In genomic region chr15:63013052-63013808, GRCh38 we compare ENCODE assay signal across 14 cellular contexts. TPM values are rescaled to one million over a fixed set of nuclear protein-coding genes. Genes with fewer than 3 reads are reported as not detected.
DNase-seq lines count a peak whose midpoint lies in the region; ATAC-seq, FAIRE-seq and TF ChIP-seq lines count a peak whose summit lies in the region.
"Had no signal": no experiment of that assay in that cellular context is flagged by ENCODE, and none has a peak within 500 bp of the region (broad histone marks: within the 10 kb centered on the region; RNA-seq: fewer than 3 reads in every experiment).

No MANE protein-coding gene starts in this region.

- H2BK120ac ChIP-seq in H1 (replicated peaks; ENCODE audit: low read depth, low read length): no peak overlapping the region
- peak overlapping the region; percentile 64 for H2BK120ac ChIP-seq in mesenchymal stem cell (ENCODE audit: low read depth, low read length)

- in situ Hi-C loops in GM13976 (cut with MboI; ENCODE audit: low sequenced_read_pairs, unreplicated experiment): no loop called here

- no peaks in the 10 kb centered on the region for H3K79me1 ChIP-seq in H1 (ENCODE audit: low read depth, low read length)
- no peaks in the 10 kb centered on the region for H3K79me1 ChIP-seq in mesenchymal stem cell (replicated peaks; ENCODE audit: low read length, poor library complexity, severe bottlenecking)

- H3K14ac ChIP-seq in H1 (ENCODE audit: insufficient read length) (no peak overlapping the region), mesenchymal stem cell (ENCODE audit: low read length in 2 of 2) (no peak overlapping the region)

- H3K18ac ChIP-seq in H1 (ENCODE audit: extremely low read depth, low read length) (no peak overlapping the region), mesenchymal stem cell (ENCODE audit: low read depth in 1 of 2, low read length in 2 of 2) (peak overlapping the region; percentile 71 to 84)

- H3K27ac ChIP-seq in H1 (ENCODE audit: low read depth, low read length) (no peak overlapping the region), mesenchymal stem cell (ENCODE audit: low read length, poor library complexity, severe bottlenecking) (peak overlapping the region; percentile 92)

- DNase-seq in AG20443 (ENCODE audit: low spot score): peak; percentile 80
- peak; percentile 74 for DNase-seq in NCI-H226
- DNase-seq in H1 (ENCODE audit: low read depth in 1 of 2, low spot score in 2 of 2): no peak
- DNase-seq in mesenchymal stem cell: peak; percentile 67
- DNase-seq in cerebellar nuclear complex (lab: John Stamatoyannopoulos, UW): no peak
- DNase-seq in T-helper 2 cell treated with Interferon-gamma antibody and Interleukin-4, amounts not matched to agents 5 μg/mL and 100 μg/mL, for 36 hours (ENCODE audit: low spot score): no peak
- DNase-seq in GM13976 (ENCODE audit: low spot score): no peak
- DNase-seq: activated CD4-positive, CD25-positive, alpha-beta regulatory T cell treated with anti-CD3 and anti-CD28 coated beads, Interleukin-2, amount 50 U/mL, for 72 hours; CD4-positive, alpha-beta memory T cell; naive thymus-derived CD8-positive, alpha-beta T cell; NCI-H1105; stimulated activated CD4-positive, alpha-beta T cell treated with anti-CD3 and anti-CD28 coated beads, Interleukin-4, amount 100 ng/mL, for 1 hour had no signal

- peaks cover 0 to 3% (median 1%) of the 10 kb centered on the region in 4 experiments; a peak in 3 of 7 replicates for H3K4me1 ChIP-seq in H1 (replicated peaks in 1 of 4; ENCODE audit: control insufficient read depth in 3 of 4, insufficient read depth in 4 of 4, low read length in 3 of 4)
- H3K4me1 ChIP-seq in mesenchymal stem cell (ENCODE audit: control insufficient read depth, insufficient read depth, low read depth, low read length): peaks cover 21% of the 10 kb centered on the region

- FAIRE-seq in H1 (lab: Jason Lieb, UNC): no peak

- no peak for ATAC-seq in GM19455 (IDR thresholded peaks at IDR 0.05; ENCODE audit: unreplicated experiment)
- ATAC-seq: activated naive CD4-positive, alpha-beta T cell treated with anti-CD3 and anti-CD28 coated beads, Interleukin-2, amount 50 U/mL, for 72 hours; naive thymus-derived CD8-positive, alpha-beta T cell had no signal

- no peak overlapping the region for H2BK20ac ChIP-seq in H1 (ENCODE audit: low read length)

- H2BK5ac ChIP-seq in H1 (ENCODE audit: low read depth, low read length) (no peak overlapping the region), mesenchymal stem cell (ENCODE audit: low read depth, low read length, poor library complexity, severe bottlenecking) (peak overlapping the region; percentile 60)

- H3K27me3 ChIP-seq in H1 (replicated peaks in 1 of 4; ENCODE audit: control insufficient read depth in 3 of 4, extremely low read depth in 1 of 4, insufficient read depth in 3 of 4, low read length in 3 of 4) (no peaks in the 10 kb centered on the region), mesenchymal stem cell (ENCODE audit: control insufficient read depth in 1 of 2, insufficient read depth in 1 of 2, low read length in 2 of 2) (no peaks in the 10 kb centered on the region)

- no peak overlapping the region for H2AFZ ChIP-seq in H1 (ENCODE audit: low read length)
- no peak overlapping the region for H2AFZ ChIP-seq in mesenchymal stem cell (ENCODE audit: low read depth, low read length)

- H4K91ac ChIP-seq in H1 (replicated peaks; ENCODE audit: insufficient read length, low read length): no peak overlapping the region
- H4K91ac ChIP-seq in mesenchymal stem cell (ENCODE audit: low read length): peak overlapping the region; percentile 73

- H3K4me1 Mint-ChIP-seq in T-helper 2 cell treated with Interferon-gamma antibody and Interleukin-4, amounts not matched to agents 5 μg/mL and 100 μg/mL, for 36 hours (ENCODE audit: low read depth): peaks cover 6% of the 10 kb centered on the region
- H3K4me1 Mint-ChIP-seq: CD4-positive, alpha-beta memory T cell; naive thymus-derived CD8-positive, alpha-beta T cell had no signal

- H3K79me2 ChIP-seq in H1 (ENCODE audit: control insufficient read depth in 1 of 2, insufficient read depth in 2 of 2, low read length in 2 of 2): no peaks in the 10 kb centered on the region

- H3K4me3 ChIP-seq in H1 (ENCODE audit: extremely low read depth in 1 of 4, insufficient read depth in 2 of 4, low read depth in 3 of 4, low read length in 4 of 4) (no peak overlapping the region), mesenchymal stem cell (ENCODE audit: insufficient read depth in 1 of 2, low read depth in 1 of 2, low read length in 2 of 2) (no peak overlapping the region)

- H3K27me3 Mint-ChIP-seq in T-helper 2 cell treated with Interferon-gamma antibody and Interleukin-4, amounts not matched to agents 5 μg/mL and 100 μg/mL, for 36 hours (ENCODE audit: low read depth): peaks cover 4% of the 10 kb centered on the region

- H3K23ac ChIP-seq in H1 (ENCODE audit: insufficient read length) (no peak overlapping the region), mesenchymal stem cell (ENCODE audit: low read length in 2 of 2) (no peak overlapping the region)

- 83% methylated on average over 11 of the region's 11 CpGs; no CpG with 5 or more reads in 1 of the 2 experiments for WGBS in H1 (ENCODE audit: extremely low coverage in 1 of 2, insufficient coverage in 1 of 2, insufficient read length in 1 of 2, insufficient replicate concordance in 2 of 2, low coverage in 1 of 2, low lambda C conversion rate in 2 of 2, missing lambda C conversion rate in 1 of 2), 2 experiments
- WGBS in mesenchymal stem cell: 37% methylated on average over 8 of the region's 11 CpGs

- no peak overlapping the region for H2BK15ac ChIP-seq in H1 (ENCODE audit: low read length)
- H2BK15ac ChIP-seq in mesenchymal stem cell (ENCODE audit: low read depth, poor library complexity, severe bottlenecking): peak overlapping the region; percentile 60

- POLR2A ChIA-PET in H1 (lab: Charles Lee; ENCODE audit: partially characterized antibody): interaction anchor here (1.1 to 3.5 kb wide), 4 partner anchors 29 to 39 kb away, joined by 3 to 11 read pairs (median 4); partner anchors contain the start of gene TPM1

- TF ChIP-seq CTCF in H1 (IDR thresholded peaks at IDR 0.05; ENCODE audit: control extremely low read depth in 1 of 3, insufficient read depth in 1 of 3, low read depth in 1 of 3, low read length in 3 of 3) (no peak), GM13976 (IDR thresholded peaks at IDR 0.05; ENCODE audit: borderline replicate concordance, control extremely low read depth, extremely low read depth, insufficient read depth, missing control alignments) (no peak)

- H4K20me1 ChIP-seq in H1 (replicated peaks in 1 of 2; ENCODE audit: control insufficient read depth in 1 of 2, insufficient read depth in 2 of 2, low read length in 2 of 2): no peaks in the 10 kb centered on the region

- no peak overlapping the region for H3K4me3 Mint-ChIP-seq in T-helper 2 cell treated with Interferon-gamma antibody and Interleukin-4, amounts not matched to agents 5 μg/mL and 100 μg/mL, for 36 hours
- H3K4me3 Mint-ChIP-seq: CD4-positive, alpha-beta memory T cell; naive thymus-derived CD8-positive, alpha-beta T cell had no signal

- no peak for TF ChIP-seq RAD21 in H1 (IDR thresholded peaks at IDR 0.05 in 1 of 2, conservative IDR thresholded peaks at IDR 0.05 in 1 of 2; ENCODE audit: low read depth in 2 of 2, low read length in 2 of 2)

- peaks cover 5 to 7% of the 10 kb centered on the region in 2 experiments; a peak in 2 of 4 replicates for H3K9me3 ChIP-seq in H1 (ENCODE audit: insufficient read depth in 2 of 2, low read depth in 1 of 2, low read length in 1 of 2)
- H3K9me3 ChIP-seq in mesenchymal stem cell (ENCODE audit: control insufficient read depth, low read length): peaks cover 1% of the 10 kb centered on the region

- TF ChIP-seq POLR2A in H1 (IDR thresholded peaks at IDR 0.05; ENCODE audit: control extremely low read depth in 1 of 2, low read depth in 2 of 2, low read length in 2 of 2): no peak

- no peaks in the 10 kb centered on the region for H3K9me3 Mint-ChIP-seq in T-helper 2 cell treated with Interferon-gamma antibody and Interleukin-4, amounts not matched to agents 5 μg/mL and 100 μg/mL, for 36 hours
- H3K9me3 Mint-ChIP-seq: activated naive CD4-positive, alpha-beta T cell treated with anti-CD3 and anti-CD28 coated beads, Interleukin-2, amount 50 U/mL, for 72 hours; CD4-positive, alpha-beta memory T cell; naive thymus-derived CD8-positive, alpha-beta T cell had no signal

- H3K4ac ChIP-seq in H1 (replicated peaks; ENCODE audit: insufficient read length, low read depth, low read length) (no peak overlapping the region), mesenchymal stem cell (ENCODE audit: low read depth in 1 of 2, low read length in 2 of 2) (peak overlapping the region in 1 of 2 experiments; percentile 20)

- H4K8ac ChIP-seq in H1 (ENCODE audit: extremely low read depth, insufficient read depth, low read length): peak overlapping the region; percentile 64; the same call in 1 of the 2 replicates
- peak overlapping the region; percentile 73 for H4K8ac ChIP-seq in mesenchymal stem cell (ENCODE audit: low read length)

- no peak overlapping the region for H3K56ac ChIP-seq in H1 (replicated peaks; ENCODE audit: insufficient read length, low read depth, low read length)

- H3K4me2 ChIP-seq in H1 (ENCODE audit: insufficient read depth in 1 of 2, low read depth in 2 of 2, low read length in 2 of 2) (no peak overlapping the region), mesenchymal stem cell (ENCODE audit: low read length, poor library complexity, severe bottlenecking) (peak overlapping the region; percentile 45)

- no peak overlapping the region for H2AK5ac ChIP-seq in H1 (ENCODE audit: low read depth, low read length)
- H2AK5ac ChIP-seq in mesenchymal stem cell (ENCODE audit: low read length, severe bottlenecking): peak overlapping the region; percentile 91

- H3K27ac Mint-ChIP-seq in T-helper 2 cell treated with Interferon-gamma antibody and Interleukin-4, amounts not matched to agents 5 μg/mL and 100 μg/mL, for 36 hours: no peak overlapping the region
- H3K27ac Mint-ChIP-seq: naive thymus-derived CD8-positive, alpha-beta T cell had no signal

- no peak overlapping the region for H2BK12ac ChIP-seq in H1 (ENCODE audit: low read depth, low read length)
- peak overlapping the region; percentile 64 to 75 for H2BK12ac ChIP-seq in mesenchymal stem cell (ENCODE audit: low read length in 2 of 2)

- no peaks in the 10 kb centered on the region for H3K23me2 ChIP-seq in H1 (ENCODE audit: low read depth, low read length)

- no peak overlapping the region for H3K9ac ChIP-seq in H1 (replicated peaks in 1 of 4; ENCODE audit: extremely low read depth in 1 of 4, low read depth in 3 of 4, low read length in 3 of 4)
- peak overlapping the region; percentile 56 for H3K9ac ChIP-seq in mesenchymal stem cell (ENCODE audit: low read length)

- no peaks in the 10 kb centered on the region for H3K36me3 ChIP-seq in H1 (ENCODE audit: control insufficient read depth in 2 of 4, insufficient read depth in 4 of 4, low read length in 3 of 4)
- no peaks in the 10 kb centered on the region for H3K36me3 ChIP-seq in mesenchymal stem cell (ENCODE audit: control insufficient read depth in 1 of 2, insufficient read depth in 2 of 2, low read depth in 1 of 2, low read length in 2 of 2)

- no peaks in the 10 kb centered on the region for H3K36me3 Mint-ChIP-seq in T-helper 2 cell treated with Interferon-gamma antibody and Interleukin-4, amounts not matched to agents 5 μg/mL and 100 μg/mL, for 36 hours (ENCODE audit: low read depth)
- H3K36me3 Mint-ChIP-seq: activated naive CD4-positive, alpha-beta T cell treated with anti-CD3 and anti-CD28 coated beads, Interleukin-2, amount 50 U/mL, for 72 hours; CD4-positive, alpha-beta memory T cell; naive thymus-derived CD8-positive, alpha-beta T cell had no signal

- no peak overlapping the region for H4K5ac ChIP-seq in H1 (ENCODE audit: insufficient read length, low read depth, low read length)

- CTCF ChIA-PET in H1 (lab: Charles Lee; ENCODE audit: partially characterized antibody): interaction anchor here (1.0 to 1.2 kb wide), 3 partner anchors 13 to 34 kb away, joined by 3 to 4 read pairs (median 3); no protein-coding TSS in a partner anchor

- no peak for TF ChIP-seq EP300 in H1 (IDR thresholded peaks at IDR 0.05; ENCODE audit: borderline replicate concordance in 1 of 2, low read depth in 2 of 2, low read length in 2 of 2)

RNA-seq across cellular contexts. Expression of gene TPM1, which starts 29.3 kb away (rescaled TPM):
- total RNA-seq in H1 (2021; fragmentation: NEBNext Ultra II Directional; extraction: Animal tissue kit (Norgen Biotek cat#: 25700)): 571 and 579 TPM in 2 replicates
- polyA plus RNA-seq in H1 (2011; rRNA removed): 246 and 258 TPM in 2 replicates
- 481 TPM for polyA plus RNA-seq in H1 (2011; cell fraction: cytosol; rRNA removed)
- polyA plus RNA-seq in H1 (2011; cell fraction: nucleus; rRNA removed): 537 TPM
- polyA plus RNA-seq in H1 (2012, experiment 1 of 2): 409 to 588 TPM (median 457 TPM) in 4 replicates
- 113 TPM for polyA plus RNA-seq in H1 (2012, experiment 2 of 2)
- 292 TPM for polyA plus RNA-seq in H1 (2013, experiment 1 of 2)
- polyA plus RNA-seq in H1 (2013, experiment 2 of 2): 291 TPM
- 221 and 265 TPM in 2 replicates for polyA minus RNA-seq in H1 (2011; rRNA and poly(A)+ RNA removed)
- 225 TPM for polyA minus RNA-seq in H1 (2011; cell fraction: cytosol; rRNA and poly(A)+ RNA removed)
- polyA minus RNA-seq in H1 (2011; cell fraction: nucleus; rRNA and poly(A)+ RNA removed): 741 TPM
- polyA plus RNA-seq in mesenchymal stem cell (2013, experiment 1 of 2): 825 TPM
- 826 TPM for polyA plus RNA-seq in mesenchymal stem cell (2013, experiment 2 of 2)

Comparison
In these comparisons a context has a peak if more than half of its experiments do, and no peak if none do; other contexts are left out.
1. DNase-seq: peak in AG20443 (single experiment), NCI-H226 (single experiment) and mesenchymal stem cell (single experiment); none in H1 (0 of 2), cerebellar nuclear complex (0 of 2), T-helper 2 cell treated with Interferon-gamma antibody and Interleukin-4, amounts not matched to agents 5 μg/mL and 100 μg/mL, for 36 hours (single experiment) and GM13976 (single experiment).